ENCODE assay signal across 12 cellular contexts in genomic region chr14:74459981-74460380, GRCh38. TPM values are rescaled to one million over a fixed set of nuclear protein-coding genes. Genes with fewer than 3 reads are reported as not detected.
"Had no signal": no experiment of that assay in that cellular context is flagged by ENCODE, and none has a peak within 500 bp of the region (broad histone marks: within the 10 kb centered on the region; RNA-seq: fewer than 3 reads in every experiment).

No MANE protein-coding gene starts in this region.

- H3K4me1 ChIP-seq: right atrium auricular region had no signal

- H3K27ac ChIP-seq: right atrium auricular region had no signal

- H3K27ac Mint-ChIP-seq: activated CD4-positive, alpha-beta memory T cell treated with anti-CD3 and anti-CD28 coated beads for 36 hours; activated T-helper 1 cell treated with anti-CD3 and anti-CD28 coated beads, Interleukin-12 subunit alpha, Interleukin-12 subunit beta, Interleukin-2, Interleukin-4 antibody, amounts not matched to agents 30 ng/mL and 10 ng/mL and 1 ng/mL, durations not matched to agents 14 hours and 24 hours and 36 hours; mesothelial cell of epicardium; stimulated activated naive B cell treated with anti-CD40 and anti-IgM and Interleukin-4, amounts not matched to agents 10 μg/mL and 1 μg/mL and 100 μg/mL, for 72 hours had no signal

- DNase-seq: effector CD4-positive, alpha-beta T cell; naive B cell; posterior cingulate gyrus; stimulated activated naive B cell treated with anti-CD40 and anti-IgM and Interleukin-4, amounts not matched to agents 10 μg/mL and 1 μg/mL and 100 μg/mL, for 72 hours had no signal

- H3K36me3 ChIP-seq: right atrium auricular region had no signal

- H3K27me3 ChIP-seq: right atrium auricular region had no signal

- H3K36me3 Mint-ChIP-seq: activated CD4-positive, alpha-beta memory T cell treated with anti-CD3 and anti-CD28 coated beads for 36 hours; stimulated activated naive B cell treated with anti-CD40 and anti-IgM and Interleukin-4, amounts not matched to agents 10 μg/mL and 1 μg/mL and 100 μg/mL, for 72 hours had no signal

- H3K4me3 ChIP-seq: right atrium auricular region had no signal

- H3K4me3 Mint-ChIP-seq: activated CD4-positive, alpha-beta memory T cell treated with anti-CD3 and anti-CD28 coated beads for 36 hours; activated T-helper 1 cell treated with anti-CD3 and anti-CD28 coated beads, Interleukin-12 subunit alpha, Interleukin-12 subunit beta, Interleukin-2, Interleukin-4 antibody, amounts not matched to agents 30 ng/mL and 10 ng/mL and 1 ng/mL, durations not matched to agents 14 hours and 24 hours and 36 hours; mesothelial cell of epicardium; stimulated activated naive B cell treated with anti-CD40 and anti-IgM and Interleukin-4, amounts not matched to agents 10 μg/mL and 1 μg/mL and 100 μg/mL, for 72 hours had no signal

- H3K9me3 ChIP-seq: right atrium auricular region had no signal

- H3K9me3 Mint-ChIP-seq: activated CD4-positive, alpha-beta memory T cell treated with anti-CD3 and anti-CD28 coated beads for 36 hours; activated T-helper 1 cell treated with anti-CD3 and anti-CD28 coated beads, Interleukin-12 subunit alpha, Interleukin-12 subunit beta, Interleukin-2, Interleukin-4 antibody, amounts not matched to agents 30 ng/mL and 10 ng/mL and 1 ng/mL, durations not matched to agents 14 hours and 24 hours and 36 hours; mesothelial cell of epicardium; naive B cell; stimulated activated naive B cell treated with anti-CD40 and anti-IgM and Interleukin-4, amounts not matched to agents 10 μg/mL and 1 μg/mL and 100 μg/mL, for 72 hours had no signal

RNA-seq across cellular contexts. Expression of gene SYNDIG1L, which starts 34.0 kb away (rescaled TPM):
- total RNA-seq: activated CD4-positive, alpha-beta memory T cell treated with anti-CD3 and anti-CD28 coated beads for 36 hours; activated T-helper 1 cell treated with anti-CD3 and anti-CD28 coated beads, Interleukin-12 subunit alpha, Interleukin-12 subunit beta, Interleukin-2, Interleukin-4 antibody, amounts not matched to agents 30 ng/mL and 10 ng/mL and 1 ng/mL, durations not matched to agents 14 hours and 24 hours and 36 hours; astrocyte; fibroblast of lung; kidney epithelial cell had no signal
- polyA plus RNA-seq: fibroblast of lung, liver had no signal
